ENCODE assay signal across 8 cellular contexts in genomic region chr16:66511615-66512500, GRCh38. TPM values are rescaled to one million over a fixed set of nuclear protein-coding genes. Genes with fewer than 3 reads are reported as not detected.
DNase-seq lines count a peak whose midpoint lies in the region; ATAC-seq and TF ChIP-seq lines count a peak whose summit lies in the region.

No MANE protein-coding gene starts in this region.

- no peak for TF ChIP-seq POLR2A in breast epithelium (IDR thresholded peaks at IDR 0.05)
- TF ChIP-seq POLR2A in vagina (IDR thresholded peaks at IDR 0.05) = no peak

- DNase-seq in activated naive CD4-positive, alpha-beta T cell treated with anti-CD3 and anti-CD28 coated beads, Interleukin-2, amount 10 ng/mL, durations not matched to agents 7 days and 5 days = peak; percentile 49
- DNase-seq in activated naive CD4-positive, alpha-beta T cell treated with anti-CD3 and anti-CD28 coated beads, Interleukin-2, amount 50 U/mL, for 72 hours (ENCODE audit: low spot score in 2 of 2) = no peak
- DNase-seq in breast epithelium (ENCODE audit: low spot score in 2 of 2) = peak; percentile 36 to 77
- peak; percentile 99 for DNase-seq in kidney tubule cell (ENCODE audit: low spot score)
- no peak for DNase-seq in vagina (ENCODE audit: extremely low spot score in 2 of 2)
- no peak for DNase-seq in Ammon's horn (ENCODE audit: low spot score)
- no peak for DNase-seq in stimulated activated effector memory CD8-positive, alpha-beta T cell treated with anti-CD3 and anti-CD28 coated beads, Interleukin-12 subunit alpha, Interleukin-12 subunit beta, amount 100 ng/mL, for 72 hours (ENCODE audit: low spot score in 2 of 2)
- DNase-seq in NCI-H774 (lab: John Stamatoyannopoulos, UW) = no peak

- H3K4me3 ChIP-seq in breast epithelium = no peak overlapping the region
- H3K4me3 ChIP-seq in vagina = peak overlapping the region in 1 of 2 donors; percentile 11

- peaks cover 3% of the 10 kb centered on the region for H3K36me3 Mint-ChIP-seq in activated naive CD4-positive, alpha-beta T cell treated with anti-CD3 and anti-CD28 coated beads, Interleukin-2, amount 10 ng/mL, durations not matched to agents 7 days and 5 days
- H3K36me3 Mint-ChIP-seq in activated naive CD4-positive, alpha-beta T cell treated with anti-CD3 and anti-CD28 coated beads, Interleukin-2, amount 50 U/mL, for 72 hours = no peaks in the 10 kb centered on the region
- peaks cover 2% of the 10 kb centered on the region for H3K36me3 Mint-ChIP-seq in stimulated activated effector memory CD8-positive, alpha-beta T cell treated with anti-CD3 and anti-CD28 coated beads, Interleukin-12 subunit alpha, Interleukin-12 subunit beta, amount 100 ng/mL, for 72 hours

- no peak overlapping the region for H3K4me3 Mint-ChIP-seq in activated naive CD4-positive, alpha-beta T cell treated with anti-CD3 and anti-CD28 coated beads, Interleukin-2, amount 10 ng/mL, durations not matched to agents 7 days and 5 days
- H3K4me3 Mint-ChIP-seq in stimulated activated effector memory CD8-positive, alpha-beta T cell treated with anti-CD3 and anti-CD28 coated beads, Interleukin-12 subunit alpha, Interleukin-12 subunit beta, amount 100 ng/mL, for 72 hours = no peak overlapping the region

- no peaks in the 10 kb centered on the region for H3K36me3 ChIP-seq in breast epithelium
- H3K36me3 ChIP-seq in vagina = no peaks in the 10 kb centered on the region

- H3K9me3 Mint-ChIP-seq in activated naive CD4-positive, alpha-beta T cell treated with anti-CD3 and anti-CD28 coated beads, Interleukin-2, amount 10 ng/mL, durations not matched to agents 7 days and 5 days = no peaks in the 10 kb centered on the region
- H3K9me3 Mint-ChIP-seq in activated naive CD4-positive, alpha-beta T cell treated with anti-CD3 and anti-CD28 coated beads, Interleukin-2, amount 50 U/mL, for 72 hours = no peaks in the 10 kb centered on the region
- no peaks in the 10 kb centered on the region for H3K9me3 Mint-ChIP-seq in stimulated activated effector memory CD8-positive, alpha-beta T cell treated with anti-CD3 and anti-CD28 coated beads, Interleukin-12 subunit alpha, Interleukin-12 subunit beta, amount 100 ng/mL, for 72 hours

- TF ChIP-seq CTCF in breast epithelium (IDR thresholded peaks at IDR 0.05) (no peak), vagina (IDR thresholded peaks at IDR 0.05) (no peak)

- no peak for ATAC-seq in activated naive CD4-positive, alpha-beta T cell treated with anti-CD3 and anti-CD28 coated beads, Interleukin-2, amount 50 U/mL, for 72 hours
- no peak for ATAC-seq in stimulated activated effector memory CD8-positive, alpha-beta T cell treated with anti-CD3 and anti-CD28 coated beads, Interleukin-12 subunit alpha, Interleukin-12 subunit beta, amount 100 ng/mL, for 72 hours

- no peaks in the 10 kb centered on the region for H3K9me3 ChIP-seq in breast epithelium
- H3K9me3 ChIP-seq in vagina = no peaks in the 10 kb centered on the region

- intact Hi-C loops in breast epithelium (cut with DNase I; ENCODE audit: low total_unique reads) (no loop called here), vagina (cut with DNase I) (no loop called here)

- H3K27ac ChIP-seq in breast epithelium = peak overlapping the region; percentile 86 to 88
- H3K27ac ChIP-seq in vagina = peak overlapping the region; percentile 60

- peaks cover 22 to 42% of the 10 kb centered on the region in 2 donors for H3K4me1 ChIP-seq in breast epithelium
- peaks cover 61% of the 10 kb centered on the region for H3K4me1 ChIP-seq in vagina

- H3K27me3 ChIP-seq in breast epithelium = no peaks in the 10 kb centered on the region
- H3K27me3 ChIP-seq in vagina = no peaks in the 10 kb centered on the region

- H3K27ac Mint-ChIP-seq in activated naive CD4-positive, alpha-beta T cell treated with anti-CD3 and anti-CD28 coated beads, Interleukin-2, amount 10 ng/mL, durations not matched to agents 7 days and 5 days = no peak overlapping the region
- no peak overlapping the region for H3K27ac Mint-ChIP-seq in activated naive CD4-positive, alpha-beta T cell treated with anti-CD3 and anti-CD28 coated beads, Interleukin-2, amount 50 U/mL, for 72 hours
- H3K27ac Mint-ChIP-seq in stimulated activated effector memory CD8-positive, alpha-beta T cell treated with anti-CD3 and anti-CD28 coated beads, Interleukin-12 subunit alpha, Interleukin-12 subunit beta, amount 100 ng/mL, for 72 hours = no peak overlapping the region

- peaks cover 34% of the 10 kb centered on the region for H3K4me1 Mint-ChIP-seq in activated naive CD4-positive, alpha-beta T cell treated with anti-CD3 and anti-CD28 coated beads, Interleukin-2, amount 10 ng/mL, durations not matched to agents 7 days and 5 days
- peaks cover 25% of the 10 kb centered on the region for H3K4me1 Mint-ChIP-seq in stimulated activated effector memory CD8-positive, alpha-beta T cell treated with anti-CD3 and anti-CD28 coated beads, Interleukin-12 subunit alpha, Interleukin-12 subunit beta, amount 100 ng/mL, for 72 hours

- CTCF ChIA-PET in activated naive CD4-positive, alpha-beta T cell treated with anti-CD3 and anti-CD28 coated beads, Interleukin-2, amount 10 ng/mL, durations not matched to agents 7 days and 5 days (lab: Charles Lee) = interaction anchor here (0.7 to 5.9 kb wide), 15 partner anchors 10 to 361 kb away, joined by 3 to 37 read pairs (median 5); partner anchors contain the start of genes CKLF and CMTM2

- H3K27me3 Mint-ChIP-seq in activated naive CD4-positive, alpha-beta T cell treated with anti-CD3 and anti-CD28 coated beads, Interleukin-2, amount 10 ng/mL, durations not matched to agents 7 days and 5 days = no peaks in the 10 kb centered on the region

RNA-seq across cellular contexts. Expression of gene TK2, which starts 38.1 kb away (rescaled TPM):
- 1 to 10 TPM; 2.7 to 9.1 TPM for total RNA-seq in activated naive CD4-positive, alpha-beta T cell treated with anti-CD3 and anti-CD28 coated beads, Interleukin-2, amount 50 U/mL, for 72 hours
- total RNA-seq in breast epithelium (10 to 100 TPM; 33.1 to 98.4 (median 40.4) TPM), vagina (43.2 TPM)

RNA-seq across cellular contexts. Expression of gene CKLF, which starts 40.5 kb away (rescaled TPM):
- 100 to 1,000 TPM; 117 to 136 TPM for total RNA-seq in activated naive CD4-positive, alpha-beta T cell treated with anti-CD3 and anti-CD28 coated beads, Interleukin-2, amount 50 U/mL, for 72 hours
- total RNA-seq in breast epithelium = 10 to 100 TPM; 36.6 to 62.6 (median 44.9) TPM
- total RNA-seq in vagina = 52.3 TPM

RNA-seq across cellular contexts. Expression of gene CMTM1, which starts 54.4 kb away (rescaled TPM):
- 10 to 100 TPM; 13.0 to 13.1 TPM for total RNA-seq in activated naive CD4-positive, alpha-beta T cell treated with anti-CD3 and anti-CD28 coated beads, Interleukin-2, amount 50 U/mL, for 72 hours
- total RNA-seq in breast epithelium = 1 to 10 TPM; 1.6 to 2.9 (median 1.9) TPM
- total RNA-seq in vagina = not detected

Comparison
In these comparisons a context has a peak if more than half of its experiments do, and no peak if none do; other contexts are left out.
1. DNase-seq: peak in activated naive CD4-positive, alpha-beta T cell treated with anti-CD3 and anti-CD28 coated beads, Interleukin-2, amount 10 ng/mL, durations not matched to agents 7 days and 5 days (single experiment), breast epithelium (2 of 2) and kidney tubule cell (single experiment); none in activated naive CD4-positive, alpha-beta T cell treated with anti-CD3 and anti-CD28 coated beads, Interleukin-2, amount 50 U/mL, for 72 hours (0 of 2), vagina (0 of 2), Ammon's horn (single experiment), stimulated activated effector memory CD8-positive, alpha-beta T cell treated with anti-CD3 and anti-CD28 coated beads, Interleukin-12 subunit alpha, Interleukin-12 subunit beta, amount 100 ng/mL, for 72 hours (0 of 2) and NCI-H774 (single experiment).